In genomic region chr17:74203439-74204240, GRCh38 we compare ENCODE assay signal across 8 cellular contexts. TPM values are rescaled to one million over a fixed set of nuclear protein-coding genes. Genes with fewer than 3 reads are reported as not detected.
DNase-seq lines count a peak whose midpoint lies in the region; ATAC-seq and TF ChIP-seq lines count a peak whose summit lies in the region.

Gene RPL38 (plus strand): TSS chr17:74203678. CDS start chr17:74203956, 278 bp downstream.

- H2BK5ac ChIP-seq in trophoblast cell (ENCODE audit: low read depth, low read length, poor library complexity): peak within 1 kb of the TSS; percentile 53

- in situ Hi-C loops in transverse colon (cut with MboI; ENCODE audit: low pct_ligation_motif_present in 1 of 4, low pct_unique_long_range_greater_than_20kb in 1 of 4, low sequenced_read_pairs in 3 of 4): loop anchor here in 3 of 4 donors (10.0 to 25.0 kb wide), 2 partner anchors 159 to 251 kb away; partner anchors contain the start of genes BTBD17 (in 2 of the 3) and GPR142 (in 2 of the 3)

- H2AFZ ChIP-seq in trophoblast cell (ENCODE audit: insufficient read depth, low read length, poor library complexity): peak within 1 kb of the TSS; percentile 54

- peak; percentile 57 for ATAC-seq in HG02623 (IDR thresholded peaks at IDR 0.05; ENCODE audit: unreplicated experiment)

- peak within 1 kb of the TSS; percentile 75 for H4K12ac ChIP-seq in trophoblast cell (ENCODE audit: low read depth, low read length)

- peak within 1 kb of the TSS; percentile 37 for H2BK120ac ChIP-seq in trophoblast cell (ENCODE audit: insufficient read depth, low read length, poor library complexity)

- H3K23ac ChIP-seq in trophoblast cell (ENCODE audit: low read length): no peak within 1 kb of the TSS

- H3K9ac ChIP-seq in adipocyte (ENCODE audit: low read length) (peak within 1 kb of the TSS; percentile 98), trophoblast cell (ENCODE audit: low read length) (peak within 1 kb of the TSS; percentile 92)

- H3K36me3 ChIP-seq in adipocyte (ENCODE audit: control insufficient read depth, insufficient read depth, low read length, severe bottlenecking) (peaks cover 37% of the 10 kb centered on the region), trophoblast cell (ENCODE audit: control insufficient read depth in 1 of 2, insufficient read depth in 2 of 2, low read length in 2 of 2) (peaks cover 29 to 33% of the 10 kb centered on the region in 2 experiments), transverse colon (no peaks in the 10 kb centered on the region)

- TF ChIP-seq CTCF in GM10266 (IDR thresholded peaks at IDR 0.05; ENCODE audit: control insufficient read depth, insufficient read depth, low read depth, missing control alignments): peak; percentile 99
- TF ChIP-seq CTCF in transverse colon (IDR thresholded peaks at IDR 0.05): peak; percentile 87 to 98 (median 95)

- peak within 1 kb of the TSS; percentile 16 for H2BK12ac ChIP-seq in trophoblast cell (ENCODE audit: low read length)

- H4K8ac ChIP-seq in trophoblast cell (ENCODE audit: low read depth, low read length): peak within 1 kb of the TSS; percentile 91

- H2AK5ac ChIP-seq in trophoblast cell (ENCODE audit: low read length): peak within 1 kb of the TSS; percentile 33

- H3K27me3 ChIP-seq in adipocyte (replicated peaks; ENCODE audit: control insufficient read depth, insufficient read depth, low read length) (peaks cover 26% of the 10 kb centered on the region), trophoblast cell (ENCODE audit: insufficient read depth, low read length) (no peaks in the 10 kb centered on the region), transverse colon (peaks cover 19% of the 10 kb centered on the region)

- H3K4me2 ChIP-seq in trophoblast cell (ENCODE audit: low read length): peak within 1 kb of the TSS; percentile 81

- TF ChIP-seq EP300 in transverse colon (IDR thresholded peaks at IDR 0.05; ENCODE audit: low read depth): no peak

- no peaks in the 10 kb centered on the region for H3K9me3 ChIP-seq in adipocyte (ENCODE audit: control insufficient read depth, low read length)
- no peaks in the 10 kb centered on the region for H3K9me3 ChIP-seq in trophoblast cell (ENCODE audit: insufficient read depth, low read depth, low read length)
- no peaks in the 10 kb centered on the region for H3K9me3 ChIP-seq in transverse colon

- H3K4me1 ChIP-seq in adipocyte (ENCODE audit: control insufficient read depth, insufficient read depth, low read length): peaks cover 29% of the 10 kb centered on the region
- H3K4me1 ChIP-seq in trophoblast cell (ENCODE audit: control insufficient read depth in 1 of 2, insufficient read depth in 2 of 2, low read length in 2 of 2): peaks cover 8 to 24% of the 10 kb centered on the region in 2 experiments
- H3K4me1 ChIP-seq in transverse colon: peaks cover 14 to 50% (median 39%) of the 10 kb centered on the region in 4 donors

- peak; percentile 93 for TF ChIP-seq POLR2A in transverse colon (IDR thresholded peaks at IDR 0.05)

- H3K27ac ChIP-seq in trophoblast cell (ENCODE audit: low read depth, low read length): peak within 1 kb of the TSS; percentile 20
- H3K27ac ChIP-seq in transverse colon: peak within 1 kb of the TSS; percentile 84 to 88 (median 86)

- intact Hi-C loops in cardiac septum (cut with DNase I): no loop called here
- intact Hi-C loops in transverse colon (cut with DNase I; ENCODE audit: low total_unique reads): loop anchor here (10.0 kb wide), 2 partner anchors 91 to 161 kb away; partner anchors contain the start of genes BTBD17 and GPR142

- H3K18ac ChIP-seq in trophoblast cell (ENCODE audit: low read length): peak within 1 kb of the TSS; percentile 55

- H3K79me1 ChIP-seq in trophoblast cell (ENCODE audit: low read length): peaks cover 6% of the 10 kb centered on the region

- H3K14ac ChIP-seq in trophoblast cell (ENCODE audit: low read length): peak within 1 kb of the TSS; percentile 88

- peak within 1 kb of the TSS; percentile 85 for H3K4ac ChIP-seq in trophoblast cell (ENCODE audit: low read depth, low read length)

- peak; percentile 94 for DNase-seq in GM10266 (ENCODE audit: extremely low spot score)
- peak; percentile 81 for DNase-seq in NCI-H1417 treated with DMSO at 0.1 percent for 48 hours (lab: John Stamatoyannopoulos, UW)
- DNase-seq in T follicular helper cell (ENCODE audit: low read depth): peak; percentile 95
- DNase-seq in adipocyte (ENCODE audit: low read depth): peak; percentile 99
- peak; percentile 97 for DNase-seq in cardiac septum (ENCODE audit: low spot score)
- DNase-seq in trophoblast cell: peak; percentile 94 to 99
- DNase-seq in transverse colon: peak; percentile 97

- H3K4me3 ChIP-seq in adipocyte (ENCODE audit: low read length) (peak within 1 kb of the TSS; percentile 100), trophoblast cell (ENCODE audit: low read depth, low read length) (peak within 1 kb of the TSS; percentile 94), transverse colon (peak within 1 kb of the TSS; percentile 51 to 83 (median 75))

- H4K91ac ChIP-seq in trophoblast cell (ENCODE audit: low read depth, low read length): peak within 1 kb of the TSS; percentile 74

- peaks cover 11% of the 10 kb centered on the region for H3K79me2 ChIP-seq in trophoblast cell (ENCODE audit: control insufficient read depth, insufficient read depth, low read length, poor library complexity)

- no CpG with 5 or more reads among the region's 53 CpGs for WGBS in trophoblast cell (ENCODE audit: extremely low coverage, insufficient coverage, insufficient read length)
- WGBS in transverse colon (ENCODE audit: low coverage in 1 of 2), 2 donors: 0 to 1% methylated on average over 7 to 37 of the region's 53 CpGs

RNA-seq across cellular contexts. Expression of gene RPL38, which starts in this region (rescaled TPM):
- total RNA-seq in cardiac septum (575 TPM), transverse colon (100 to 1,000 TPM in 3 of 4 donors, 10 to 100 TPM in 1; 65.1 to 310 (median 203) TPM)
- 3,156 and 3,255 TPM in 2 replicates for polyA plus RNA-seq in trophoblast cell (2013)

Comparison
In these comparisons a context has a peak if more than half of its experiments do, and no peak if none do; other contexts are left out.
1. Peak in every context shown above with its lines: DNase-seq, ATAC-seq, H3K4me3 ChIP-seq and H3K27ac ChIP-seq.